8 cellular contexts compared by ENCODE assay signal in genomic region chr1:23800396-23801337, GRCh38. TPM values are rescaled to one million over a fixed set of nuclear protein-coding genes. Genes with fewer than 3 reads are reported as not detected.
A peak's percentile ranks its signal among the peaks of the same experiment; 100 is the strongest.
DNase-seq lines count a peak whose midpoint lies in the region; ATAC-seq lines count a peak whose summit lies in the region.

GALE (minus strand) TSS chr1:23800754; CDS start chr1:23799007, 1,747 bp downstream.

- DNase-seq in AG08395 (ENCODE audit: low spot score) (peak; percentile 98), NCI-H510A (lab: John Stamatoyannopoulos, UW) (peak; percentile 91), cerebellum (ENCODE audit: low spot score) (peak; percentile 98), kidney glomerular epithelial cell (lab: John Stamatoyannopoulos, UW) (peak; percentile 83)
- DNase-seq in activated CD4-positive, alpha-beta T cell treated with anti-CD3 and anti-CD28 coated beads for 24 hours (ENCODE audit: low read depth in 2 of 2), result peak; percentile 96 to 97
- peak; percentile 91 to 97 for DNase-seq in stimulated activated CD4-positive, alpha-beta T cell treated with anti-CD3 and anti-CD28 coated beads, Interleukin-15, amount 100 ng/mL, for 48 hours (ENCODE audit: low read depth in 2 of 2)

- ATAC-seq in GM19035 (IDR thresholded peaks at IDR 0.05; ENCODE audit: unreplicated experiment) (peak; percentile 79), HG03354 (IDR thresholded peaks at IDR 0.05; ENCODE audit: poor library complexity, severe bottlenecking, unreplicated experiment) (peak; percentile 77)

RNA-seq across cellular contexts. Expression of gene GALE, which starts in this region (rescaled TPM):
- total RNA-seq in cerebellum, result 11.9 TPM

Comparison
In these comparisons a context has a peak if more than half of its experiments do, and no peak if none do; other contexts are left out.
1. Peak in every context shown above with its lines: DNase-seq and ATAC-seq.